In genomic region chr22:30433227-30433626, GRCh38 we compare ENCODE assay signal across 29 cellular contexts. TPM values are rescaled to one million over a fixed set of nuclear protein-coding genes. Genes with fewer than 3 reads are reported as not detected.
"Had no signal": no experiment of that assay in that cellular context is flagged by ENCODE, and none has a peak within 500 bp of the region (broad histone marks: within the 10 kb centered on the region; RNA-seq: fewer than 3 reads in every experiment).

No MANE protein-coding gene starts in this region.

- H3K27ac ChIP-seq: brain microvascular endothelial cell, VCaP had no signal

- DNase-seq: activated CD4-positive, alpha-beta memory T cell treated with anti-CD3 and anti-CD28 coated beads for 36 hours; activated CD4-positive, alpha-beta T cell treated with anti-CD3 and anti-CD28 coated beads, Interleukin-2, amount 10 ng/mL, durations not matched to agents 7 days and 5 days; activated CD4-positive, CD25-positive, alpha-beta regulatory T cell; activated CD8-positive, alpha-beta memory T cell treated with anti-CD3 and anti-CD28 coated beads, Interleukin-2, amount 50 U/mL, for 4 hours; activated effector memory CD4-positive, alpha-beta T cell treated with Interleukin-2 at 50 U/mL for 16 hours; activated naive CD4-positive, alpha-beta T cell; activated T-cell treated with anti-CD3 and anti-CD28 coated beads, Interleukin-2, amount 50 U/mL, for 1 hour; brain microvascular endothelial cell; caudate nucleus; KG1; NCI-H1092; NCI-H1417; NCI-H1930; NCI-H2171 treated with DMSO at 0.1 percent for 48 hours; NCI-H226; NCI-H526 treated with DMSO at 0.1 percent for 48 hours; NCI-H82; SIG-M5; T-helper 2 cell; T1000 had no signal

- H3K4me3 Mint-ChIP-seq: activated CD4-positive, alpha-beta memory T cell treated with anti-CD3 and anti-CD28 coated beads for 36 hours; activated CD4-positive, alpha-beta T cell treated with anti-CD3 and anti-CD28 coated beads, Interleukin-2, amount 10 ng/mL, durations not matched to agents 7 days and 5 days had no signal

- H3K27me3 ChIP-seq: brain microvascular endothelial cell had no signal

- H3K27ac Mint-ChIP-seq: activated CD4-positive, alpha-beta memory T cell treated with anti-CD3 and anti-CD28 coated beads for 36 hours; activated CD4-positive, alpha-beta T cell treated with anti-CD3 and anti-CD28 coated beads, Interleukin-2, amount 10 ng/mL, durations not matched to agents 7 days and 5 days had no signal

- H3K27me3 Mint-ChIP-seq: activated CD4-positive, alpha-beta memory T cell treated with anti-CD3 and anti-CD28 coated beads for 36 hours had no signal

RNA-seq across cellular contexts. Expression of gene SEC14L3, which starts 38.6 kb away (rescaled TPM):
- total RNA-seq: activated CD4-positive, alpha-beta memory T cell treated with anti-CD3 and anti-CD28 coated beads for 36 hours; activated CD4-positive, alpha-beta T cell treated with anti-CD3 and anti-CD28 coated beads, Interleukin-2, amount 10 ng/mL, durations not matched to agents 7 days and 5 days; activated naive CD4-positive, alpha-beta T cell treated with anti-CD3 and anti-CD28 coated beads, Interleukin-2, amount 50 U/mL, for 72 hours; cerebellum; LHCN-M2; M059J; NCI-H460; OCI-LY7; RPMI7951 had no signal
- polyA plus RNA-seq: adipose tissue had no signal
